8 cellular contexts compared by ENCODE assay signal in the genomic region with DNA sequence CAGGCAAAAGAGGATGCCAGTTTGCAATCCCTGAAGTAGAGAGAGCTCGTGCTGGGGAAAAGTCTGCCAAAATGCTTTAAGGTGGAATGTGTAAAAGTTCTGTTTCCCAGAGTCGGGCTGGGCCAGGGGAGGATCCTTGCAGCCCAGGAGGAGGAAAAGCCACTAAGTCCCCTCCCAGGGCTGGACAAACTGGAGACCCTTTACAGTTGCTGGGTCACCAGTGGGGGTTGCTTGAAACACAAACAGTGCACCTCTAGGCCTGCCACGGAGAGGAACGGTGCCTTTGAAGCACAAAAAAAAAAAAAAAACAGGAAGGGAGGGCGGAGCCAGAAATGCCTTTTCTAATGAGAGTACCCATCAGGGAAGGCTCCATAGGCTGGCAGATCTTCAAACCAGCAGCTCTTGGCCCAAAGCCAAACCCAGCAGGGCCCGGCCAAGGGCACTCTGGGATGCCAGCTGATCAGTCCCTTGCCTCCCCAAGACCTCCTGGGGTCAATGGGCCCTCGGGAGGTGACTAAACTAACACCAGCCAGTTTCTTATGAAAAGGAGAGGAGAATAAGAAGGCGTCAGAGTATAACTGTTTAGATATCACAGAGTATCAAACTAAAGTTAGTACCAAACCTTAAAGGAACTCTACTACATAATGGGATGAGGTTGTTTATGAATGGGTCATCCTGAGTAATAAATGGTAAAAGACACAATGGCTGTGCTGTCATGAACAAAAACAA. TPM values are rescaled to one million over a fixed set of nuclear protein-coding genes. Genes with fewer than 3 reads are reported as not detected.
DNase-seq lines count a peak whose midpoint lies in the region; ATAC-seq and TF ChIP-seq lines count a peak whose summit lies in the region.

No MANE protein-coding gene starts in this region.

- no peak overlapping the region for H2AK5ac ChIP-seq in neuronal stem cell (ENCODE audit: low read depth, low read length)

- DNase-seq in HT1080 (ENCODE audit: low read depth) (peak; percentile 89), germinal center (ENCODE audit: low spot score) (peak; percentile 58), neuronal stem cell (ENCODE audit: low spot score) (no peak), amniotic stem cell (lab: John Stamatoyannopoulos, UW) (no peak)
- peak; percentile 80 for DNase-seq in activated naive CD4-positive, alpha-beta T cell treated with anti-CD3 and anti-CD28 coated beads, Interleukin-2, amount 10 ng/mL, durations not matched to agents 7 days and 5 days

- H3K4me3 ChIP-seq in DOHH2 (ENCODE audit: low read length) (peak overlapping the region; percentile 69), OCI-LY3 (ENCODE audit: low read length) (peak overlapping the region; percentile 73), neuronal stem cell (ENCODE audit: low read length in 2 of 2) (peak overlapping the region in 1 of 2 donors; percentile 50)

- no peak overlapping the region for H4K8ac ChIP-seq in neuronal stem cell (ENCODE audit: low read depth, low read length)

- CTCF ChIA-PET in activated naive CD4-positive, alpha-beta T cell treated with anti-CD3 and anti-CD28 coated beads, Interleukin-2, amount 10 ng/mL, durations not matched to agents 7 days and 5 days (lab: Charles Lee), result interaction anchor here (0.6 to 5.6 kb wide), 10 partner anchors 9 to 263 kb away, joined by 3 to 48 read pairs (median 4); a partner anchor contains a TSS

- no peak overlapping the region for H3K23ac ChIP-seq in neuronal stem cell (ENCODE audit: low read depth, low read length, poor library complexity)

- H3K9me2 ChIP-seq in DOHH2 (replicated peaks; ENCODE audit: control insufficient read depth, low read length), result no peaks in the 10 kb centered on the region

- H2AFZ ChIP-seq in OCI-LY3 (ENCODE audit: low read depth, low read length) (peak overlapping the region; percentile 72; the same call in 1 of the 2 replicates), neuronal stem cell (ENCODE audit: low read length) (peak overlapping the region; percentile 89)

- no peak overlapping the region for H2BK15ac ChIP-seq in neuronal stem cell (ENCODE audit: low read length)

- peak overlapping the region; percentile 81 for H3K4me3 Mint-ChIP-seq in activated naive CD4-positive, alpha-beta T cell treated with anti-CD3 and anti-CD28 coated beads, Interleukin-2, amount 10 ng/mL, durations not matched to agents 7 days and 5 days

- H3K4me1 Mint-ChIP-seq in activated naive CD4-positive, alpha-beta T cell treated with anti-CD3 and anti-CD28 coated beads, Interleukin-2, amount 10 ng/mL, durations not matched to agents 7 days and 5 days, result peaks cover 48% of the 10 kb centered on the region

- H3K27me3 ChIP-seq in DOHH2 (ENCODE audit: control insufficient read depth, low read length), result no peaks in the 10 kb centered on the region
- H3K27me3 ChIP-seq in OCI-LY3 (ENCODE audit: low read depth, low read length), result no peaks in the 10 kb centered on the region
- peaks cover 0 to 3% (median 0%) of the 10 kb centered on the region in 3 experiments for H3K27me3 ChIP-seq in neuronal stem cell (ENCODE audit: control insufficient read depth in 3 of 3, insufficient read depth in 3 of 3, low read depth in 1 of 3, low read length in 3 of 3)

- H3K27ac Mint-ChIP-seq in activated naive CD4-positive, alpha-beta T cell treated with anti-CD3 and anti-CD28 coated beads, Interleukin-2, amount 10 ng/mL, durations not matched to agents 7 days and 5 days, result peak overlapping the region; percentile 95

- H4K20me1 ChIP-seq in DOHH2 (ENCODE audit: control insufficient read depth, insufficient read depth, low read depth, low read length) (no peaks in the 10 kb centered on the region), OCI-LY3 (ENCODE audit: insufficient read depth, low read length) (no peaks in the 10 kb centered on the region)

- no peak overlapping the region for H2BK5ac ChIP-seq in neuronal stem cell (ENCODE audit: low read length)

- H3K9me3 Mint-ChIP-seq in activated naive CD4-positive, alpha-beta T cell treated with anti-CD3 and anti-CD28 coated beads, Interleukin-2, amount 10 ng/mL, durations not matched to agents 7 days and 5 days, result no peaks in the 10 kb centered on the region

- no peaks in the 10 kb centered on the region for H3K79me2 ChIP-seq in DOHH2 (ENCODE audit: control insufficient read depth, low read length)
- no peaks in the 10 kb centered on the region for H3K79me2 ChIP-seq in OCI-LY3 (ENCODE audit: low read length)

- H2BK120ac ChIP-seq in neuronal stem cell (ENCODE audit: low read depth, low read length), result no peak overlapping the region

- H3K4me2 ChIP-seq in DOHH2 (ENCODE audit: low read length), result peak overlapping the region; percentile 71
- peak overlapping the region; percentile 98 for H3K4me2 ChIP-seq in OCI-LY3 (ENCODE audit: low read length)
- H3K4me2 ChIP-seq in neuronal stem cell (ENCODE audit: insufficient read depth, low read length, poor library complexity, severe bottlenecking), result no peak overlapping the region

- H3K27ac ChIP-seq in DOHH2 (ENCODE audit: low read depth, low read length), result peak overlapping the region; percentile 73
- H3K27ac ChIP-seq in OCI-LY3 (ENCODE audit: low read length), result peak overlapping the region; percentile 96
- peak overlapping the region; percentile 70 for H3K27ac ChIP-seq in neuronal stem cell (replicated peaks; ENCODE audit: low read length)

- no peak overlapping the region for H3K14ac ChIP-seq in neuronal stem cell (ENCODE audit: low read length)

- TF ChIP-seq CTCF in DOHH2 (IDR thresholded peaks at IDR 0.05; ENCODE audit: low read depth, low read length, poor library complexity, severe bottlenecking), result no peak
- no peak for TF ChIP-seq CTCF in OCI-LY3 (IDR thresholded peaks at IDR 0.05; ENCODE audit: low read depth, low read length)

- H2BK12ac ChIP-seq in neuronal stem cell (ENCODE audit: low read length), result no peak overlapping the region

- no peak overlapping the region for H4K91ac ChIP-seq in neuronal stem cell (ENCODE audit: low read depth, low read length, poor library complexity)

- H3K9me3 ChIP-seq in DOHH2 (ENCODE audit: control insufficient read depth, insufficient read depth, low read length) (no peaks in the 10 kb centered on the region), OCI-LY3 (ENCODE audit: insufficient read depth, low read length) (no peaks in the 10 kb centered on the region), neuronal stem cell (replicated peaks in 1 of 2; ENCODE audit: control insufficient read depth in 2 of 2, insufficient read depth in 1 of 2, low read depth in 1 of 2, low read length in 2 of 2) (no peaks in the 10 kb centered on the region)

- H3K36me3 Mint-ChIP-seq in activated naive CD4-positive, alpha-beta T cell treated with anti-CD3 and anti-CD28 coated beads, Interleukin-2, amount 10 ng/mL, durations not matched to agents 7 days and 5 days, result no peaks in the 10 kb centered on the region

- no CpG with 5 or more reads among the region's 8 CpGs for WGBS in neuronal stem cell (ENCODE audit: extremely low coverage in 2 of 2, insufficient read length in 2 of 2, insufficient replicate concordance in 1 of 2), 2 donors

- no peak for ATAC-seq in GM19397 (IDR thresholded peaks at IDR 0.05; ENCODE audit: unreplicated experiment)

- H3F3A ChIP-seq in DOHH2 (ENCODE audit: control insufficient read depth, insufficient read depth), result peaks cover 15% of the 10 kb centered on the region

- H3K18ac ChIP-seq in neuronal stem cell (ENCODE audit: low read length), result peak overlapping the region; percentile 18

- peak overlapping the region; percentile 92 for H3K9ac ChIP-seq in OCI-LY3 (ENCODE audit: low read length)
- no peak overlapping the region for H3K9ac ChIP-seq in neuronal stem cell (ENCODE audit: low read depth, low read length, poor library complexity)

- no peaks in the 10 kb centered on the region for H3K79me1 ChIP-seq in neuronal stem cell (ENCODE audit: low read depth, low read length)

- H3K4me1 ChIP-seq in DOHH2 (ENCODE audit: control insufficient read depth, low read length), result peaks cover 34% of the 10 kb centered on the region
- H3K4me1 ChIP-seq in OCI-LY3 (ENCODE audit: low read length), result peaks cover 37% of the 10 kb centered on the region
- H3K4me1 ChIP-seq in neuronal stem cell (ENCODE audit: control insufficient read depth in 2 of 2, insufficient read depth in 1 of 2, low read depth in 1 of 2, low read length in 2 of 2), result peaks cover 9 to 11% of the 10 kb centered on the region in 2 donors

- H3K27me3 Mint-ChIP-seq in activated naive CD4-positive, alpha-beta T cell treated with anti-CD3 and anti-CD28 coated beads, Interleukin-2, amount 10 ng/mL, durations not matched to agents 7 days and 5 days, result peaks cover 8% of the 10 kb centered on the region

- H3K4ac ChIP-seq in neuronal stem cell (ENCODE audit: low read length), result no peak overlapping the region

- H3K36me3 ChIP-seq in DOHH2 (ENCODE audit: control insufficient read depth, low read length) (no peaks in the 10 kb centered on the region), OCI-LY3 (replicated peaks; ENCODE audit: low read depth, low read length) (no peaks in the 10 kb centered on the region), neuronal stem cell (replicated peaks in 1 of 2; ENCODE audit: control insufficient read depth in 2 of 2, insufficient read depth in 2 of 2, low read length in 2 of 2) (no peaks in the 10 kb centered on the region)

RNA-seq across cellular contexts. Expression of a gene that starts 23.7 kb away (rescaled TPM):
- total RNA-seq in HT1080 (2014; rRNA removed; shearing (Covaris generic)), result 84.8 and 89.9 TPM in 2 replicates
- polyA plus RNA-seq in HT1080 (2015; cell fraction: cytosol; rRNA removed), result 104 and 124 TPM in 2 replicates
- polyA plus RNA-seq in HT1080 (2015; cell fraction: nucleus; rRNA removed), result 165 and 175 TPM in 2 replicates
- 143 TPM for polyA plus RNA-seq in neuronal stem cell (2013, experiment 1 of 2)
- 141 TPM for polyA plus RNA-seq in neuronal stem cell (2013, experiment 2 of 2)

Comparison
In these comparisons a context has a peak if more than half of its experiments do, and no peak if none do; other contexts are left out.
1. DNase-seq: peak in HT1080 (single experiment), activated naive CD4-positive, alpha-beta T cell treated with anti-CD3 and anti-CD28 coated beads, Interleukin-2, amount 10 ng/mL, durations not matched to agents 7 days and 5 days (single experiment) and germinal center (single experiment); none in neuronal stem cell (single experiment) and amniotic stem cell (single experiment).
2. Peak in every context shown above with its lines, with median percentiles within 50 percentile points of each other: H3K27ac ChIP-seq.